In the genomic region with DNA sequence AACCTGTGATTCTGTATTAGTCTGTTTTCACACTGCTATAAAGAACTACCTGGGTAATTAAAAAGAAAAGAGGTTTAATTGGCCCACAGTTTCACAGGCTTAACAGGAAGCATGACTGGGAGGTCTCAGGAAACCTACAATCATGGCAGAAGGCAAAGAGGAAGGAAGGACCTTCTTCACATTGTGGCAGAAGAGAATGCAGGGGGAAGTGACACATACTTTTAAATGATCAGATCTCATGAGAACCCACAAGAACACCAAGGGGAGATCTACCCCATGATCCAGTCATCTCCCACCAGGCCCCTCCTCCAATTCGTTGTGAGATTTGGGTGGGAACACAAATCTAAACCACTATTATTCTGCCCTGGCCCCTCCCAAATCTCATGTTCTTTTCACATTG, we compare ENCODE assay signal across 30 cellular contexts.
"Had no signal": no experiment of that assay in that cellular context is flagged by ENCODE, and none has a peak within 500 bp of the region (broad histone marks: within the 10 kb centered on the region; RNA-seq: fewer than 3 reads in every experiment).

No MANE protein-coding gene starts in this region.

- DNase-seq: activated CD4-positive, alpha-beta T cell treated with anti-CD3 and anti-CD28 coated beads for 4 hours; activated CD4-positive, alpha-beta T cell treated with anti-CD3 and anti-CD28 coated beads, Interleukin-2, amount 50 U/mL, for 48 hours; activated CD8-positive, alpha-beta memory T cell treated with anti-CD3 and anti-CD28 coated beads, Interleukin-2, amount 50 U/mL, for 4 hours; activated gamma-delta T cell; activated naive CD4-positive, alpha-beta T cell treated with anti-CD3 and anti-CD28 coated beads, Interleukin-2, amount 10 ng/mL, durations not matched to agents 7 days and 5 days; activated naive CD8-positive, alpha-beta T cell treated with anti-CD3 and anti-CD28 coated beads, Interleukin-2, amount 10 ng/mL, durations not matched to agents 7 days and 5 days; activated T-cell treated with anti-CD3 and anti-CD28 coated beads, Interleukin-2, amount 50 U/mL, for 1 hour; caudate nucleus; cortex of kidney; foreskin keratinocyte; heart left ventricle; hypothalamus; immature natural killer cell; kidney; left colon; mammary epithelial cell; pancreas; psoas muscle; stimulated activated CD4-positive, alpha-beta T cell treated with anti-CD3 and anti-CD28 coated beads, Interleukin-1b, Interleukin-23, amount 100 ng/mL, for 48 hours; stimulated activated CD4-positive, alpha-beta T cell treated with anti-CD3 and anti-CD28 coated beads, Interleukin-4, amount 100 ng/mL, for 4 hours; stimulated activated CD8-positive, alpha-beta memory T cell treated with anti-CD3 and anti-CD28 coated beads, Interleukin-4, amount 100 ng/mL, for 48 hours; stimulated activated naive CD8-positive, alpha-beta T cell treated with anti-CD3 and anti-CD28 coated beads, Interleukin-15, amount 100 ng/mL, for 72 hours; substantia nigra; T-helper 2 cell; thyroid gland had no signal

- H3K9me3 ChIP-seq: esophagus muscularis mucosa, pancreas, psoas muscle, thyroid gland had no signal

- H3K27me3 ChIP-seq: esophagus muscularis mucosa, foreskin keratinocyte, heart left ventricle, pancreas, thyroid gland had no signal

- H3K4me2 ChIP-seq: smooth muscle cell had no signal

- H3K4me3 Mint-ChIP-seq: activated naive CD4-positive, alpha-beta T cell treated with anti-CD3 and anti-CD28 coated beads, Interleukin-2, amount 10 ng/mL, durations not matched to agents 7 days and 5 days; activated naive CD8-positive, alpha-beta T cell treated with anti-CD3 and anti-CD28 coated beads, Interleukin-2, amount 10 ng/mL, durations not matched to agents 7 days and 5 days; activated T-helper 1 cell treated with anti-CD3 and anti-CD28 coated beads, Interleukin-12 subunit alpha, Interleukin-12 subunit beta, Interleukin-2, Interleukin-4 antibody, amounts not matched to agents 30 ng/mL and 10 ng/mL and 1 ng/mL, durations not matched to agents 14 hours and 24 hours and 36 hours; immature natural killer cell; nephron; stimulated activated memory B cell treated with anti-CD40 and anti-IgM and Interleukin-4, amounts not matched to agents 10 μg/mL and 1 μg/mL and 100 μg/mL, for 72 hours; stimulated activated naive CD8-positive, alpha-beta T cell treated with anti-CD3 and anti-CD28 coated beads, Interleukin-15, amount 100 ng/mL, for 72 hours had no signal

- H3K27ac Mint-ChIP-seq: activated naive CD4-positive, alpha-beta T cell treated with anti-CD3 and anti-CD28 coated beads, Interleukin-2, amount 10 ng/mL, durations not matched to agents 7 days and 5 days; activated naive CD8-positive, alpha-beta T cell treated with anti-CD3 and anti-CD28 coated beads, Interleukin-2, amount 10 ng/mL, durations not matched to agents 7 days and 5 days; activated T-helper 1 cell treated with anti-CD3 and anti-CD28 coated beads, Interleukin-12 subunit alpha, Interleukin-12 subunit beta, Interleukin-2, Interleukin-4 antibody, amounts not matched to agents 30 ng/mL and 10 ng/mL and 1 ng/mL, durations not matched to agents 14 hours and 24 hours and 36 hours; immature natural killer cell; nephron; stimulated activated memory B cell treated with anti-CD40 and anti-IgM and Interleukin-4, amounts not matched to agents 10 μg/mL and 1 μg/mL and 100 μg/mL, for 72 hours; stimulated activated naive CD8-positive, alpha-beta T cell treated with anti-CD3 and anti-CD28 coated beads, Interleukin-15, amount 100 ng/mL, for 72 hours had no signal

- H3K27me3 Mint-ChIP-seq: activated naive CD4-positive, alpha-beta T cell treated with anti-CD3 and anti-CD28 coated beads, Interleukin-2, amount 10 ng/mL, durations not matched to agents 7 days and 5 days; activated naive CD8-positive, alpha-beta T cell treated with anti-CD3 and anti-CD28 coated beads, Interleukin-2, amount 10 ng/mL, durations not matched to agents 7 days and 5 days; stimulated activated memory B cell treated with anti-CD40 and anti-IgM and Interleukin-4, amounts not matched to agents 10 μg/mL and 1 μg/mL and 100 μg/mL, for 72 hours; stimulated activated naive CD8-positive, alpha-beta T cell treated with anti-CD3 and anti-CD28 coated beads, Interleukin-15, amount 100 ng/mL, for 72 hours had no signal

- ATAC-seq: foreskin keratinocyte; heart left ventricle; left colon; pancreas; psoas muscle; stimulated activated memory B cell treated with anti-CD40 and anti-IgM and Interleukin-4, amounts not matched to agents 10 μg/mL and 1 μg/mL and 100 μg/mL, for 72 hours; stimulated activated naive CD8-positive, alpha-beta T cell treated with anti-CD3 and anti-CD28 coated beads, Interleukin-15, amount 100 ng/mL, for 72 hours had no signal

- H3K4me3 ChIP-seq: esophagus muscularis mucosa, heart left ventricle, pancreas, psoas muscle, smooth muscle cell, thyroid gland had no signal

- H3K4me1 ChIP-seq: foreskin keratinocyte, psoas muscle had no signal

- H3K27ac ChIP-seq: esophagus muscularis mucosa, foreskin keratinocyte, heart left ventricle, pancreas, psoas muscle, thyroid gland had no signal
